Comparison of ENCODE assay signal across 8 cellular contexts in genomic region chr4:87543835-87544461, GRCh38. TPM values are rescaled to one million over a fixed set of nuclear protein-coding genes. Genes with fewer than 3 reads are reported as not detected.
DNase-seq lines count a peak whose midpoint lies in the region; ATAC-seq and TF ChIP-seq lines count a peak whose summit lies in the region.

No MANE protein-coding gene starts in this region.

- H3K27ac ChIP-seq in uterus, result peak overlapping the region; percentile 86 to 94

- TF ChIP-seq CTCF in HFFc6 (IDR thresholded peaks at IDR 0.05), result peak; percentile 80
- TF ChIP-seq CTCF in uterus (IDR thresholded peaks at IDR 0.05), result peak; percentile 61 to 75 (median 62)

- no peaks in the 10 kb centered on the region for H3K36me3 ChIP-seq in uterus

- intact Hi-C loops in uterus (cut with DNase I; ENCODE audit: low total_unique reads), result no loop called here

- DNase-seq in AG08396 (ENCODE audit: low spot score) (peak; percentile 42), HFFc6 (peak; percentile 54), amniotic stem cell (lab: John Stamatoyannopoulos, UW) (peak; percentile 3), iPS-NIHi11 (ENCODE audit: low spot score) (peak; percentile 57), uterus (peak; percentile 49 to 61), UCSD-AML1 (lab: John Stamatoyannopoulos, UW; ENCODE audit: unreplicated experiment) (no peak)
- DNase-seq in activated naive CD4-positive, alpha-beta T cell treated with anti-CD3 and anti-CD28 coated beads, Interleukin-2, amount 10 ng/mL, durations not matched to agents 7 days and 5 days, result no peak

- no peaks in the 10 kb centered on the region for H3K36me3 Mint-ChIP-seq in HFFc6 (ENCODE audit: low read depth)
- H3K36me3 Mint-ChIP-seq in activated naive CD4-positive, alpha-beta T cell treated with anti-CD3 and anti-CD28 coated beads, Interleukin-2, amount 10 ng/mL, durations not matched to agents 7 days and 5 days, result no peaks in the 10 kb centered on the region

- no peak overlapping the region for H3K4me3 ChIP-seq in uterus

- no peak for TF ChIP-seq POLR2A in uterus (IDR thresholded peaks at IDR 0.05)

- no peak overlapping the region for H3K27ac Mint-ChIP-seq in HFFc6
- H3K27ac Mint-ChIP-seq in activated naive CD4-positive, alpha-beta T cell treated with anti-CD3 and anti-CD28 coated beads, Interleukin-2, amount 10 ng/mL, durations not matched to agents 7 days and 5 days, result no peak overlapping the region

- no peaks in the 10 kb centered on the region for H3K4me1 Mint-ChIP-seq in HFFc6 (ENCODE audit: low read depth)
- H3K4me1 Mint-ChIP-seq in activated naive CD4-positive, alpha-beta T cell treated with anti-CD3 and anti-CD28 coated beads, Interleukin-2, amount 10 ng/mL, durations not matched to agents 7 days and 5 days, result no peaks in the 10 kb centered on the region

- H3K4me1 ChIP-seq in uterus, result peaks cover 0 to 4% of the 10 kb centered on the region in 2 donors

- CTCF ChIA-PET in activated naive CD4-positive, alpha-beta T cell treated with anti-CD3 and anti-CD28 coated beads, Interleukin-2, amount 10 ng/mL, durations not matched to agents 7 days and 5 days (lab: Charles Lee), result interaction anchor here (0.7 to 1.5 kb wide), 8 partner anchors 9 to 307 kb away, joined by 3 to 7 read pairs (median 3); no protein-coding TSS in a partner anchor

- no peak overlapping the region for H3K4me3 Mint-ChIP-seq in HFFc6
- no peak overlapping the region for H3K4me3 Mint-ChIP-seq in activated naive CD4-positive, alpha-beta T cell treated with anti-CD3 and anti-CD28 coated beads, Interleukin-2, amount 10 ng/mL, durations not matched to agents 7 days and 5 days

- no peak for ATAC-seq in GM21423 (IDR thresholded peaks at IDR 0.05; ENCODE audit: unreplicated experiment)

- H3K9me3 ChIP-seq in uterus, result no peaks in the 10 kb centered on the region

- H3K27me3 ChIP-seq in uterus, result no peaks in the 10 kb centered on the region

- peaks cover 1% of the 10 kb centered on the region; the same call in 1 of the 2 replicates for H3K27me3 Mint-ChIP-seq in HFFc6 (ENCODE audit: insufficient read depth)
- peaks cover 9% of the 10 kb centered on the region for H3K27me3 Mint-ChIP-seq in activated naive CD4-positive, alpha-beta T cell treated with anti-CD3 and anti-CD28 coated beads, Interleukin-2, amount 10 ng/mL, durations not matched to agents 7 days and 5 days

- no peaks in the 10 kb centered on the region for H3K9me3 Mint-ChIP-seq in HFFc6
- no peaks in the 10 kb centered on the region for H3K9me3 Mint-ChIP-seq in activated naive CD4-positive, alpha-beta T cell treated with anti-CD3 and anti-CD28 coated beads, Interleukin-2, amount 10 ng/mL, durations not matched to agents 7 days and 5 days

RNA-seq across cellular contexts. Expression of gene SPARCL1, which starts 14.8 kb away (rescaled TPM):
- not detected for total RNA-seq in HFFc6 (2021; fragmentation: NEBNext Ultra II Directional; extraction: Animal tissue kit (Norgen Biotek cat#: 25700))
- 1,000 to 10,000 TPM; 1,025 to 1,777 (median 1,327) TPM for total RNA-seq in uterus

Comparison
In these comparisons a context has a peak if more than half of its experiments do, and no peak if none do; other contexts are left out.
1. DNase-seq: peak in AG08396 (single experiment), HFFc6 (single experiment), amniotic stem cell (single experiment), iPS-NIHi11 (single experiment) and uterus (2 of 2); none in activated naive CD4-positive, alpha-beta T cell treated with anti-CD3 and anti-CD28 coated beads, Interleukin-2, amount 10 ng/mL, durations not matched to agents 7 days and 5 days (single experiment) and UCSD-AML1 (single experiment).
2. RNA of gene SPARCL1, which starts 14.8 kb away (total RNA-seq): 1,025 to 1,777 TPM in uterus; not detected in HFFc6; every median in the first group is over 100 times any median in the second.